ENCODE assay signal across 8 cellular contexts in the genomic region with DNA sequence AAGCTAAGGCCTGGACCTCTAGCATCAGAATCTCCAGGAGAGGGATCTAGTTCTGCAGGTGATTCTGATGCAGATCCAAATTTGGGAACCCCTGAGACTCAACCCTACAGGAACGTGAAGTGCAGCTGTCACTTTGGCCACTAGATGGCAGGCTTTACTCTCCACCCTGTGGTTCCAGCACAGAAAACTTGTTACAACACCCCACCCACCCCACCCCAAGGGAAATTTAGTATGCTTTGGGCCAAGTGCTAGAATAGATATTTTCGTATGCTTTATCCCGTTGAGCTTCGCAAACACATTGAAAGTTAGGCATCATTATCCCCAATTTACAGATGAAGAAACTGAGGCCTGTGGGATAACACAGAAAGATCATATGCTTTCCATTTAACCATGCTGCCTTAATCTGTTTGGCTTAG.
DNase-seq lines count a peak whose midpoint lies in the region; ATAC-seq and TF ChIP-seq lines count a peak whose summit lies in the region.

No MANE protein-coding gene starts in this region.

- TF ChIP-seq CTCF in ascending aorta (IDR thresholded peaks at IDR 0.05) = peak in 2 of 3 experiments; percentile 85 to 86

- H3K27me3 ChIP-seq in ascending aorta = no peaks in the 10 kb centered on the region

- H3K27ac ChIP-seq in ascending aorta = no peak overlapping the region

- no peaks in the 10 kb centered on the region for H3K9me3 ChIP-seq in ascending aorta

- ATAC-seq in HG03460 (IDR thresholded peaks at IDR 0.05; ENCODE audit: unreplicated experiment) = peak; percentile 64

- H3K4me3 ChIP-seq in ascending aorta = no peak overlapping the region

- intact Hi-C loops in ascending aorta (cut with DNase I) = loop anchor here (1.0 to 2.0 kb wide), 2 partner anchors 311 to 367 kb away; no protein-coding TSS in a partner anchor

- DNase-seq in SIG-M5 treated with dmso at 0.1 percent for 504 hours (lab: John Stamatoyannopoulos, UW; ENCODE audit: unreplicated experiment) = peak; percentile 45
- no peak for DNase-seq in SIG-M5 (lab: John Stamatoyannopoulos, UW)
- peak; percentile 53 for DNase-seq in SK-N-DZ (ENCODE audit: low spot score)
- peak in 1 of 2 donors; percentile 76 for DNase-seq in ascending aorta (ENCODE audit: low spot score in 2 of 2)
- DNase-seq in iPS-NIHi11 (ENCODE audit: low spot score) = peak; percentile 65
- peak; percentile 51 to 65 for DNase-seq in stimulated activated CD4-positive, alpha-beta T cell treated with anti-CD3 and anti-CD28 coated beads, Interleukin-2, amount 100 ng/mL, for 24 hours
- no peak for DNase-seq in DMS153 treated with DMSO at 0.1 percent for 48 hours (lab: John Stamatoyannopoulos, UW; ENCODE audit: unreplicated experiment)

- H3K36me3 ChIP-seq in ascending aorta = no peaks in the 10 kb centered on the region

- no peaks in the 10 kb centered on the region for H3K4me1 ChIP-seq in ascending aorta

Comparison
In these comparisons a context has a peak if more than half of its experiments do, and no peak if none do; other contexts are left out.
1. DNase-seq: peak in SIG-M5 treated with dmso at 0.1 percent for 504 hours (single experiment), SK-N-DZ (single experiment), iPS-NIHi11 (single experiment) and stimulated activated CD4-positive, alpha-beta T cell treated with anti-CD3 and anti-CD28 coated beads, Interleukin-2, amount 100 ng/mL, for 24 hours (2 of 2); none in SIG-M5 (single experiment) and DMS153 treated with DMSO at 0.1 percent for 48 hours (single experiment).